Comparison of ENCODE assay signal across 25 cellular contexts in genomic region chr5:57410374-57411320, GRCh38.
DNase-seq lines count a peak whose midpoint lies in the region; ATAC-seq and TF ChIP-seq lines count a peak whose summit lies in the region.
"Had no signal": no experiment of that assay in that cellular context is flagged by ENCODE, and none has a peak within 500 bp of the region (broad histone marks: within the 10 kb centered on the region; RNA-seq: fewer than 3 reads in every experiment).

No MANE protein-coding gene starts in this region.

- peak; percentile 20 for TF ChIP-seq CTCF in RWPE2 (IDR thresholded peaks at IDR 0.05; ENCODE audit: poor library complexity, severe bottlenecking)

- WGBS in aorta, 2 donors: 11 to 16% methylated on average over 3 of the region's 3 CpGs

- H3K36me3 ChIP-seq in RWPE2 (ENCODE audit: low read depth) (no peaks in the 10 kb centered on the region), aorta (ENCODE audit: control insufficient read depth in 1 of 2, insufficient read depth in 2 of 2, low read length in 1 of 2) (no peaks in the 10 kb centered on the region)
- H3K36me3 ChIP-seq: BLaER1, spleen had no signal

- H3K27me3 ChIP-seq in RWPE2 (ENCODE audit: insufficient read depth, poor library complexity, severe bottlenecking) (no peaks in the 10 kb centered on the region), aorta (ENCODE audit: control insufficient read depth in 1 of 2, insufficient read depth in 2 of 2, low read length in 1 of 2) (no peaks in the 10 kb centered on the region)
- H3K27me3 ChIP-seq: BLaER1, spleen had no signal

- H3K4me3 ChIP-seq in RWPE2 (ENCODE audit: severe bottlenecking) (no peak overlapping the region), aorta (ENCODE audit: low read length in 2 of 2) (no peak overlapping the region)
- H3K4me3 ChIP-seq: BLaER1, spleen had no signal

- H3K4me1 ChIP-seq in RWPE2 (ENCODE audit: insufficient read depth, poor library complexity, severe bottlenecking) (no peaks in the 10 kb centered on the region), aorta (ENCODE audit: control insufficient read depth in 1 of 2, insufficient read depth in 2 of 2, low read length in 2 of 2) (peaks cover 16 to 21% of the 10 kb centered on the region in 2 donors)

- DNase-seq in Right ventricle myocardium superior (no peak), cardiac septum (ENCODE audit: low spot score) (no peak), RWPE2 (ENCODE audit: low spot score) (no peak), left cardiac atrium (no peak), aorta (no peak)
- DNase-seq: Caco-2; effector CD4-positive, alpha-beta T cell; erythroblast; HCEC 1CT; left colon; MM.1S; NCI-H1417; NCI-H2081 treated with DMSO at 0.1 percent for 48 hours; NCI-H526; occipital lobe; spleen; stimulated activated CD4-positive, alpha-beta T cell treated with anti-CD3 and anti-CD28 coated beads, Interleukin-4, amount 100 ng/mL, for 1 hour; T-helper 9 cell had no signal

- H3K27ac ChIP-seq in RWPE2 (ENCODE audit: poor library complexity, severe bottlenecking) (no peak overlapping the region), aorta (ENCODE audit: low read depth in 1 of 2, low read length in 2 of 2) (peak overlapping the region; percentile 83 to 97)
- H3K27ac ChIP-seq: BLaER1, spleen had no signal

- peak; percentile 11 for ATAC-seq in Right ventricle myocardium superior (ENCODE audit: poor library complexity)
- no peak for ATAC-seq in RWPE2 (ENCODE audit: low read depth)
- peak; percentile 12 to 21 for ATAC-seq in left cardiac atrium
- peak; percentile 47 for ATAC-seq in aorta (ENCODE audit: low FRiP score)
- ATAC-seq in GM21825 (IDR thresholded peaks at IDR 0.05; ENCODE audit: unreplicated experiment): no peak
- ATAC-seq in GM19455 (IDR thresholded peaks at IDR 0.05; ENCODE audit: unreplicated experiment): no peak
- no peak for ATAC-seq in HG03097 (IDR thresholded peaks at IDR 0.05; ENCODE audit: low FRiP score, unreplicated experiment)
- ATAC-seq: left colon; naive thymus-derived CD4-positive, alpha-beta T cell; stimulated activated memory B cell treated with anti-CD40 and anti-IgM and Interleukin-4, amounts not matched to agents 10 μg/mL and 1 μg/mL and 100 μg/mL, for 72 hours; WTC11 had no signal

- H3K9me3 ChIP-seq in RWPE2 (ENCODE audit: severe bottlenecking): no peaks in the 10 kb centered on the region
- H3K9me3 ChIP-seq in aorta (ENCODE audit: control insufficient read depth, low read length): no peaks in the 10 kb centered on the region
- H3K9me3 ChIP-seq: BLaER1, Caco-2, spleen had no signal

- intact Hi-C loops in Right ventricle myocardium superior (cut with DNase I) (no loop called here), cardiac septum (cut with DNase I) (no loop called here), left cardiac atrium (cut with DNase I) (no loop called here), aorta (cut with DNase I) (no loop called here)

Comparison
In these comparisons a context has a peak if more than half of its experiments do, and no peak if none do; other contexts are left out.
1. ATAC-seq: peak in Right ventricle myocardium superior (single experiment), left cardiac atrium (2 of 2) and aorta (single experiment); none in RWPE2 (single experiment), GM21825 (single experiment), GM19455 (single experiment) and HG03097 (single experiment).